18 cellular contexts compared by ENCODE assay signal in the genomic region with DNA sequence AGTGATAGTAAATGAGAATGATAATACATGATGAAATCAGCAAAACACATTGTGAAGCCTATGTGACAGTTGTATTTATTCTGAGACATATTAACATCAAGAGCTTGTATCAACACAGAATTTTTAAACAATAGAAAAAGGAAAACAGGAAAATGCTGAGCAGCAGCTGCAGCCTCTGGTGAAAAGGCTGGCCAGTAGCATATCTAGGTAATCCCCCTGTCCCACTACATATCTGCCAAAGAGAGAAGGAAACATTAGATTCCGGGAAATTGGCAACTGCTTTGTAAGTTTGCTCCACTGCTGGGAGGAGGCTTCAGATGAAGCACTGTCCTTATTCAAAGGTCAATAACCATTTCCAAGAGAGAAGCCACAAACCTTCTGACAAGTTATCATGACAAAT.
DNase-seq lines count a peak whose midpoint lies in the region.
"Had no signal": no experiment of that assay in that cellular context is flagged by ENCODE, and none has a peak within 500 bp of the region (broad histone marks: within the 10 kb centered on the region; RNA-seq: fewer than 3 reads in every experiment).

No MANE protein-coding gene starts in this region.

- peak; percentile 12 for DNase-seq in NCI-H510A treated with DMSO at 0.1 percent for 48 hours (lab: John Stamatoyannopoulos, UW)
- DNase-seq in NCI-H510A (lab: John Stamatoyannopoulos, UW): no peak
- DNase-seq in DMS53 treated with DMSO at 0.1 percent for 48 hours (lab: John Stamatoyannopoulos, UW; ENCODE audit: unreplicated experiment): peak; percentile 27
- peak; percentile 58 for DNase-seq in dermis blood vessel endothelial cell
- peak; percentile 55 to 82 for DNase-seq in lung microvascular endothelial cell (ENCODE audit: low read depth in 2 of 2)
- DNase-seq in glomerular visceral epithelial cell (ENCODE audit: extremely low spot score): no peak
- no peak for DNase-seq in HuH-7.5 (ENCODE audit: low spot score)
- no peak for DNase-seq in stimulated activated CD4-positive, alpha-beta T cell treated with anti-CD3 and anti-CD28 coated beads, Interleukin-2, amount 100 ng/mL, for 48 hours
- DNase-seq: ACHN; BE2C; C1 segment of cervical spinal cord; CD4-positive, CD25-positive, alpha-beta regulatory T cell; CD8-positive, alpha-beta memory T cell; COR-L47; DMS 273 treated with DMSO at 0.1 percent for 48 hours; DND-41; EL; H9 had no signal

Comparison
In these comparisons a context has a peak if more than half of its experiments do, and no peak if none do; other contexts are left out.
1. DNase-seq: peak in NCI-H510A treated with DMSO at 0.1 percent for 48 hours (single experiment), DMS53 treated with DMSO at 0.1 percent for 48 hours (single experiment), dermis blood vessel endothelial cell (single experiment) and lung microvascular endothelial cell (2 of 2); none in NCI-H510A (single experiment), glomerular visceral epithelial cell (single experiment), HuH-7.5 (single experiment) and stimulated activated CD4-positive, alpha-beta T cell treated with anti-CD3 and anti-CD28 coated beads, Interleukin-2, amount 100 ng/mL, for 48 hours (0 of 2).